Comparison of ENCODE assay signal across 18 cellular contexts in genomic region chr6:118529756-118530155, GRCh38. TPM values are rescaled to one million over a fixed set of nuclear protein-coding genes. Genes with fewer than 3 reads are reported as not detected.
DNase-seq lines count a peak whose midpoint lies in the region; ATAC-seq, FAIRE-seq and TF ChIP-seq lines count a peak whose summit lies in the region.
"Had no signal": no experiment of that assay in that cellular context is flagged by ENCODE, and none has a peak within 500 bp of the region (broad histone marks: within the 10 kb centered on the region; RNA-seq: fewer than 3 reads in every experiment).

No MANE protein-coding gene starts in this region.

- H3K4me1 Mint-ChIP-seq in activated T-cell treated with anti-CD3 and anti-CD28 coated beads, Interleukin-2, amount 50 U/mL, for 24 hours (ENCODE audit: low read depth), result peaks cover 45% of the 10 kb centered on the region

- no peak overlapping the region for H3K4me3 ChIP-seq in left ventricle myocardium inferior
- no peak overlapping the region for H3K4me3 ChIP-seq in small intestine (ENCODE audit: low read depth in 1 of 2, low read length in 2 of 2)
- H3K4me3 ChIP-seq: BLaER1, GM12878 had no signal

- no peak overlapping the region for H3K27ac Mint-ChIP-seq in activated T-cell treated with anti-CD3 and anti-CD28 coated beads, Interleukin-2, amount 50 U/mL, for 24 hours
- H3K27ac Mint-ChIP-seq: HFFc6 had no signal

- peak overlapping the region; percentile 72 for H3K27ac ChIP-seq in left ventricle myocardium inferior (replicated peaks)
- H3K27ac ChIP-seq in small intestine (ENCODE audit: low read depth in 1 of 2, low read length in 1 of 2), result no peak overlapping the region
- H3K27ac ChIP-seq: BLaER1, HL-60 had no signal

- no peaks in the 10 kb centered on the region for H3K27me3 Mint-ChIP-seq in activated T-cell treated with anti-CD3 and anti-CD28 coated beads, Interleukin-2, amount 50 U/mL, for 24 hours
- H3K27me3 Mint-ChIP-seq: CD8-positive, alpha-beta memory T cell had no signal

- peaks cover 14% of the 10 kb centered on the region for H3K9me3 ChIP-seq in left ventricle myocardium inferior (replicated peaks)
- no peaks in the 10 kb centered on the region for H3K9me3 ChIP-seq in small intestine (ENCODE audit: control insufficient read depth, low read depth)

- TF ChIP-seq CTCF in left ventricle myocardium inferior (IDR thresholded peaks at IDR 0.05; ENCODE audit: borderline replicate concordance), result no peak

- FAIRE-seq in endometrium (lab: Jason Lieb, UNC) (peak; percentile 41), islet of Langerhans (lab: Jason Lieb, UNC) (peak; percentile 62), small intestine (lab: Jason Lieb, UNC) (peak; percentile 62)
- FAIRE-seq: GM18507 had no signal

- H3K9me3 Mint-ChIP-seq in activated T-cell treated with anti-CD3 and anti-CD28 coated beads, Interleukin-2, amount 50 U/mL, for 24 hours, result no peaks in the 10 kb centered on the region

- H3K36me3 ChIP-seq in left ventricle myocardium inferior (peaks cover 11% of the 10 kb centered on the region), small intestine (ENCODE audit: control insufficient read depth in 2 of 2, insufficient read depth in 2 of 2, low read length in 2 of 2) (no peaks in the 10 kb centered on the region)
- H3K36me3 ChIP-seq: BLaER1 had no signal

- H3K4me3 Mint-ChIP-seq in activated T-cell treated with anti-CD3 and anti-CD28 coated beads, Interleukin-2, amount 50 U/mL, for 24 hours, result no peak overlapping the region
- H3K4me3 Mint-ChIP-seq: HFFc6 had no signal

- intact Hi-C loops in left ventricle myocardium inferior (cut with micrococcal nuclease) (no loop called here), left ventricle myocardium superior (cut with micrococcal nuclease) (no loop called here)

- 76 to 93% (median 79%) methylated on average over 2 of the region's 2 CpGs for WGBS in small intestine, 3 donors

- peaks cover 37% of the 10 kb centered on the region for H3K36me3 Mint-ChIP-seq in activated T-cell treated with anti-CD3 and anti-CD28 coated beads, Interleukin-2, amount 50 U/mL, for 24 hours (ENCODE audit: low read depth)

- no peak for ATAC-seq in left ventricle myocardium superior
- no peak for ATAC-seq in HG02678 (IDR thresholded peaks at IDR 0.05; ENCODE audit: unreplicated experiment)
- ATAC-seq: GM12878 had no signal

- DNase-seq in left ventricle myocardium inferior (no peak), left ventricle myocardium superior (no peak), small intestine (no peak), dermis blood vessel endothelial cell (no peak)
- no peak for DNase-seq in activated T-cell treated with anti-CD3 and anti-CD28 coated beads, Interleukin-2, amount 50 U/mL, for 24 hours
- DNase-seq: 8988T; AML-193; CD8-positive, alpha-beta memory T cell; DMS53; HCEC 1CT; HFFc6 had no signal

- H3K27me3 ChIP-seq in left ventricle myocardium inferior (ENCODE audit: low read depth) (no peaks in the 10 kb centered on the region), small intestine (ENCODE audit: control insufficient read depth in 2 of 2, insufficient read depth in 2 of 2, low read length in 2 of 2) (no peaks in the 10 kb centered on the region)
- H3K27me3 ChIP-seq: BLaER1 had no signal

- H3K4me1 ChIP-seq in left ventricle myocardium inferior, result peaks cover 70% of the 10 kb centered on the region
- no peaks in the 10 kb centered on the region for H3K4me1 ChIP-seq in small intestine (ENCODE audit: control insufficient read depth in 2 of 2, insufficient read depth in 1 of 2, low read depth in 1 of 2, low read length in 1 of 2)
- H3K4me1 ChIP-seq: BLaER1 had no signal

RNA-seq across cellular contexts. Expression of gene PLN, which starts 18.3 kb away (rescaled TPM):
- total RNA-seq in left ventricle myocardium inferior (2,329 TPM), left ventricle myocardium superior (2,753 TPM), dermis blood vessel endothelial cell (not detected in 2 replicates)
- polyA plus RNA-seq in small intestine, result 10 to 100 TPM in 1 of 3 donors, 1 to 10 TPM in 1, under 1 TPM in 1; 0.67 to 14.3 (median 9.5) TPM
- total RNA-seq: CD8-positive, alpha-beta memory T cell; GM12878; HFFc6 had no signal

Comparison
In these comparisons a context has a peak if more than half of its experiments do, and no peak if none do; other contexts are left out.
1. RNA of gene PLN, which starts 18.3 kb away (total RNA-seq): 2,753 TPM in left ventricle myocardium superior (single experiment) and 2,329 TPM in left ventricle myocardium inferior (single experiment); not detected in dermis blood vessel endothelial cell; every median in the first group is over 1,000 times any median in the second.